ENCODE assay signal across 1 cellular context in the genomic region with DNA sequence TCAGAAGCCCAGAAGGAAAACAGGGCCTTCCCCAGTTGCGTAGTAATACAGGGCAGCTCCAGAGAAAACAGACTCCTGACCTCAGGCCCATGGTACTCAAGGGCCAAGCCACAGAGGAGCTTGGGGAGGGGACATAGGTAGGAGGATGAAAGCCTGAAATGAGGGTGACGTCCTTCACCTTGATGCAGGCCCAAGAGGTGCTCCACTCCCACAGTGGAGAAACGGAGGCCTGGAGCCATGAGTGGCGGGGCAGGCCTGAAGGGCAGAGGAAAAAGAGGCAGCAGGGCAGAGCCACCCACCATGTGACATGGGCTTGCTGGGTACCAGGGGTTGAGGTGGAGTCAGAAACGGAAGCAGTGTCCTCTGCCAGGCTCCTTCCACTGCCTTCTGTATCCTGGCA.
TF ChIP-seq lines count a peak whose summit lies in the region.

No MANE protein-coding gene starts in this region.

TF ChIP-seq in HepG2, 621 proteins besides CTCF, POLR2A, EP300 and RAD21:
- TF ChIP-seq ZFY (CRISPR knock-in tag; IDR thresholded peaks at IDR 0.05) (peak; percentile 28; the same call in 1 of the 2 replicates), MTA1 (CRISPR knock-in tag; IDR thresholded peaks at IDR 0.05; ENCODE audit: borderline replicate concordance) (no peak), ZFP82 (CRISPR knock-in tag; IDR thresholded peaks at IDR 0.05; ENCODE audit: borderline replicate concordance) (no peak)
- TF ChIP-seq, protein P1, sequence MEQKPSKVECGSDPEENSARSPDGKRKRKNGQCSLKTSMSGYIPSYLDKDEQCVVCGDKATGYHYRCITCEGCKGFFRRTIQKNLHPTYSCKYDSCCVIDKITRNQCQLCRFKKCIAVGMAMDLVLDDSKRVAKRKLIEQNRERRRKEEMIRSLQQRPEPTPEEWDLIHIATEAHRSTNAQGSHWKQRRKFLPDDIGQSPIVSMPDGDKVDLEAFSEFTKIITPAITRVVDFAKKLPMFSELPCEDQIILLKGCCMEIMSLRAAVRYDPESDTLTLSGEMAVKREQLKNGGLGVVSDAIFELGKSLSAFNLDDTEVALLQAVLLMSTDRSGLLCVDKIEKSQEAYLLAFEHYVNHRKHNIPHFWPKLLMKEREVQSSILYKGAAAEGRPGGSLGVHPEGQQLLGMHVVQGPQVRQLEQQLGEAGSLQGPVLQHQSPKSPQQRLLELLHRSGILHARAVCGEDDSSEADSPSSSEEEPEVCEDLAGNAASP (CRISPR knock-in tag; IDR thresholded peaks at IDR 0.05; ENCODE audit: borderline replicate concordance), result no peak
- TF ChIP-seq, protein P2, sequence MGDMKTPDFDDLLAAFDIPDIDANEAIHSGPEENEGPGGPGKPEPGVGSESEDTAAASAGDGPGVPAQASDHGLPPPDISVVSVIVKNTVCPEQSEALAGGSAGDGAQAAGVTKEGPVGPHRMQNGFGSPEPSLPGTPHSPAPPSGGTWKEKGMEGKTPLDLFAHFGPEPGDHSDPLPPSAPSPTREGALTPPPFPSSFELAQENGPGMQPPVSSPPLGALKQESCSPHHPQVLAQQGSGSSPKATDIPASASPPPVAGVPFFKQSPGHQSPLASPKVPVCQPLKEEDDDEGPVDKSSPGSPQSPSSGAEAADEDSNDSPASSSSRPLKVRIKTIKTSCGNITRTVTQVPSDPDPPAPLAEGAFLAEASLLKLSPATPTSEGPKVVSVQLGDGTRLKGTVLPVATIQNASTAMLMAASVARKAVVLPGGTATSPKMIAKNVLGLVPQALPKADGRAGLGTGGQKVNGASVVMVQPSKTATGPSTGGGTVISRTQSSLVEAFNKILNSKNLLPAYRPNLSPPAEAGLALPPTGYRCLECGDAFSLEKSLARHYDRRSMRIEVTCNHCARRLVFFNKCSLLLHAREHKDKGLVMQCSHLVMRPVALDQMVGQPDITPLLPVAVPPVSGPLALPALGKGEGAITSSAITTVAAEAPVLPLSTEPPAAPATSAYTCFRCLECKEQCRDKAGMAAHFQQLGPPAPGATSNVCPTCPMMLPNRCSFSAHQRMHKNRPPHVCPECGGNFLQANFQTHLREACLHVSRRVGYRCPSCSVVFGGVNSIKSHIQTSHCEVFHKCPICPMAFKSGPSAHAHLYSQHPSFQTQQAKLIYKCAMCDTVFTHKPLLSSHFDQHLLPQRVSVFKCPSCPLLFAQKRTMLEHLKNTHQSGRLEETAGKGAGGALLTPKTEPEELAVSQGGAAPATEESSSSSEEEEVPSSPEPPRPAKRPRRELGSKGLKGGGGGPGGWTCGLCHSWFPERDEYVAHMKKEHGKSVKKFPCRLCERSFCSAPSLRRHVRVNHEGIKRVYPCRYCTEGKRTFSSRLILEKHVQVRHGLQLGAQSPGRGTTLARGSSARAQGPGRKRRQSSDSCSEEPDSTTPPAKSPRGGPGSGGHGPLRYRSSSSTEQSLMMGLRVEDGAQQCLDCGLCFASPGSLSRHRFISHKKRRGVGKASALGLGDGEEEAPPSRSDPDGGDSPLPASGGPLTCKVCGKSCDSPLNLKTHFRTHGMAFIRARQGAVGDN (CRISPR knock-in tag; IDR thresholded peaks at IDR 0.05), result 0 out of 2 replicates have a peak, but pooled peaks have one; percentile 26
- TF ChIP-seq, protein P3, sequence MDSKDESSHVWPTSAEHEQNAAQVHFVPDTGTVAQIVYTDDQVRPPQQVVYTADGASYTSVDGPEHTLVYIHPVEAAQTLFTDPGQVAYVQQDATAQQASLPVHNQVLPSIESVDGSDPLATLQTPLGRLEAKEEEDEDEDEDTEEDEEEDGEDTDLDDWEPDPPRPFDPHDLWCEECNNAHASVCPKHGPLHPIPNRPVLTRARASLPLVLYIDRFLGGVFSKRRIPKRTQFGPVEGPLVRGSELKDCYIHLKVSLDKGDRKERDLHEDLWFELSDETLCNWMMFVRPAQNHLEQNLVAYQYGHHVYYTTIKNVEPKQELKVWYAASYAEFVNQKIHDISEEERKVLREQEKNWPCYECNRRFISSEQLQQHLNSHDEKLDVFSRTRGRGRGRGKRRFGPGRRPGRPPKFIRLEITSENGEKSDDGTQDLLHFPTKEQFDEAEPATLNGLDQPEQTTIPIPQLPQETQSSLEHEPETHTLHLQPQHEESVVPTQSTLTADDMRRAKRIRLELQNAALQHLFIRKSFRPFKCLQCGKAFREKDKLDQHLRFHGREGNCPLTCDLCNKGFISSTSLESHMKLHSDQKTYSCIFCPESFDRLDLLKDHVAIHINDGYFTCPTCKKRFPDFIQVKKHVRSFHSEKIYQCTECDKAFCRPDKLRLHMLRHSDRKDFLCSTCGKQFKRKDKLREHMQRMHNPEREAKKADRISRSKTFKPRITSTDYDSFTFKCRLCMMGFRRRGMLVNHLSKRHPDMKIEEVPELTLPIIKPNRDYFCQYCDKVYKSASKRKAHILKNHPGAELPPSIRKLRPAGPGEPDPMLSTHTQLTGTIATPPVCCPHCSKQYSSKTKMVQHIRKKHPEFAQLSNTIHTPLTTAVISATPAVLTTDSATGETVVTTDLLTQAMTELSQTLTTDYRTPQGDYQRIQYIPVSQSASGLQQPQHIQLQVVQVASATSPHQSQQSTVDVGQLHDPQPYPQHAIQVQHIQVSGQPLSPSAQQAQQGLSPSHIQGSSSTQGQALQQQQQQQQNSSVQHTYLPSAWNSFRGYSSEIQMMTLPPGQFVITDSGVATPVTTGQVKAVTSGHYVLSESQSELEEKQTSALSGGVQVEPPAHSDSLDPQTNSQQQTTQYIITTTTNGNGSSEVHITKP (CRISPR knock-in tag; IDR thresholded peaks at IDR 0.05; ENCODE audit: low read depth), result peak; percentile 83
TF ChIP-seq in HepG2: peak in this region for 3.
